ENCODE assay signal across 9 cellular contexts in genomic region chr2:30165050-30165520, GRCh38. TPM values are rescaled to one million over a fixed set of nuclear protein-coding genes. Genes with fewer than 3 reads are reported as not detected.
DNase-seq lines count a peak whose midpoint lies in the region; ATAC-seq and TF ChIP-seq lines count a peak whose summit lies in the region.
"Had no signal": no experiment of that assay in that cellular context is flagged by ENCODE, and none has a peak within 500 bp of the region (broad histone marks: within the 10 kb centered on the region; RNA-seq: fewer than 3 reads in every experiment).

No MANE protein-coding gene starts in this region.

- peaks cover 11% of the 10 kb centered on the region for H3F3A ChIP-seq in SK-N-SH (replicated peaks; ENCODE audit: insufficient read depth)

- H3K4me2 ChIP-seq in SK-N-SH: no peak overlapping the region
- H3K4me2 ChIP-seq: BLaER1 had no signal

- H3K36me3 ChIP-seq in SK-N-SH (replicated peaks in 1 of 2; ENCODE audit: control insufficient read depth in 1 of 2, insufficient read depth in 2 of 2, low read length in 1 of 2) (peaks cover 14 to 21% of the 10 kb centered on the region in 2 experiments), adipocyte (ENCODE audit: control insufficient read depth, insufficient read depth, low read length, severe bottlenecking) (peaks cover 23% of the 10 kb centered on the region), heart right ventricle (peaks cover 0 to 30% (median 3%) of the 10 kb centered on the region in 9 donors)
- H3K36me3 ChIP-seq: BLaER1 had no signal

- TF ChIP-seq EP300 in SK-N-SH (IDR thresholded peaks at IDR 0.05; ENCODE audit: borderline replicate concordance in 1 of 2, low read depth in 1 of 2, low read length in 1 of 2): peak in 1 of 2 experiments; percentile 26; a peak in 1 of 4 replicates

- H2AFZ ChIP-seq in SK-N-SH (ENCODE audit: low read depth): no peak overlapping the region

- peak; percentile 97 for TF ChIP-seq RAD21 in SK-N-SH (IDR thresholded peaks at IDR 0.05; ENCODE audit: low read length)

- H3K27ac ChIP-seq in SK-N-SH (ENCODE audit: low read depth in 2 of 2, low read length in 1 of 2) (no peak overlapping the region), heart right ventricle (no peak overlapping the region)

- no peaks in the 10 kb centered on the region for H3K79me2 ChIP-seq in SK-N-SH (ENCODE audit: insufficient read depth)

- POLR2A ChIA-PET in SK-N-SH (lab: Yijun Ruan, JAX): interaction anchor here (0.6 to 1.5 kb wide), 7 partner anchors 10 to 697 kb away, joined by 3 to 6 read pairs (median 4); partner anchors contain the start of gene YPEL5

- WGBS in SK-N-SH (ENCODE audit: low lambda C conversion rate): 21% methylated on average over 7 of the region's 7 CpGs
- 18 to 19% methylated on average over 7 of the region's 7 CpGs for WGBS in heart right ventricle, 2 donors

- CTCF ChIA-PET in SK-N-SH (lab: Yijun Ruan, JAX): interaction anchor here (0.6 to 9.5 kb wide), 129 partner anchors 9 to 1672 kb away, joined by 3 to 530 read pairs (median 4); partner anchors contain the start of genes EHD3, LBH, LCLAT1 and YPEL5

- H4K20me1 ChIP-seq in SK-N-SH (ENCODE audit: insufficient read depth): no peaks in the 10 kb centered on the region
- H4K20me1 ChIP-seq: BLaER1 had no signal

- H3K4me3 ChIP-seq in SK-N-SH (ENCODE audit: low read depth in 2 of 2, low read length in 1 of 2) (no peak overlapping the region; a peak in 1 of 4 replicates), adipocyte (ENCODE audit: low read length) (no peak overlapping the region), heart right ventricle (no peak overlapping the region)
- H3K4me3 ChIP-seq: BLaER1 had no signal

- ATAC-seq in HG02798 (IDR thresholded peaks at IDR 0.05; ENCODE audit: poor library complexity, unreplicated experiment) (peak; percentile 82), heart right ventricle (peak; percentile 73 to 92 (median 85))

- H3K9me2 ChIP-seq in SK-N-SH: no peaks in the 10 kb centered on the region

- no peaks in the 10 kb centered on the region for H3K9me3 ChIP-seq in SK-N-SH
- H3K9me3 ChIP-seq in adipocyte (ENCODE audit: control insufficient read depth, low read length): no peaks in the 10 kb centered on the region
- no peaks in the 10 kb centered on the region for H3K9me3 ChIP-seq in heart right ventricle
- H3K9me3 ChIP-seq: BLaER1 had no signal

- H3K9ac ChIP-seq in SK-N-SH (no peak overlapping the region), adipocyte (ENCODE audit: low read length) (peak overlapping the region; percentile 14)
- H3K9ac ChIP-seq: BLaER1 had no signal

- peak; percentile 99 for TF ChIP-seq CTCF in SK-N-SH (IDR thresholded peaks at IDR 0.05)
- TF ChIP-seq CTCF in heart right ventricle (IDR thresholded peaks at IDR 0.05): peak; percentile 67 to 95 (median 89)

- H3K27me3 ChIP-seq in SK-N-SH (ENCODE audit: insufficient read depth): no peaks in the 10 kb centered on the region
- H3K27me3 ChIP-seq in adipocyte (replicated peaks; ENCODE audit: control insufficient read depth, insufficient read depth, low read length): no peaks in the 10 kb centered on the region
- H3K27me3 ChIP-seq in heart right ventricle: no peaks in the 10 kb centered on the region
- H3K27me3 ChIP-seq: BLaER1 had no signal

- peaks cover 2 to 9% of the 10 kb centered on the region in 2 experiments; a peak in 3 of 4 replicates for H3K4me1 ChIP-seq in SK-N-SH (ENCODE audit: control insufficient read depth in 1 of 2, insufficient read depth in 2 of 2, low read depth in 1 of 2, low read length in 1 of 2)
- peaks cover 10% of the 10 kb centered on the region for H3K4me1 ChIP-seq in adipocyte (ENCODE audit: control insufficient read depth, insufficient read depth, low read length)
- H3K4me1 ChIP-seq in heart right ventricle: peaks cover 0 to 29% (median 16%) of the 10 kb centered on the region in 9 donors

- DNase-seq in activated CD8-positive, alpha-beta memory T cell treated with anti-CD3 and anti-CD28 coated beads for 24 hours: peak; percentile 63
- no peak for DNase-seq in activated CD8-positive, alpha-beta memory T cell treated with anti-CD3 and anti-CD28 coated beads, Interleukin-2, amount 50 U/mL, for 48 hours
- peak; percentile 55 for DNase-seq in NCI-H128 (lab: John Stamatoyannopoulos, UW; ENCODE audit: unreplicated experiment)
- peak; percentile 88 for DNase-seq in SK-N-SH
- DNase-seq in adipocyte (ENCODE audit: low read depth): peak; percentile 96
- peak in 1 of 2 donors; percentile 73 for DNase-seq in heart right ventricle
- DNase-seq in retina: peak; percentile 69

- intact Hi-C loops in heart right ventricle (cut with DNase I): loop anchor here in 7 of 10 donors (2.0 to 10.0 kb wide), 8 partner anchors 37 to 1000 kb away; no protein-coding TSS in a partner anchor

TF ChIP-seq in SK-N-SH, 30 proteins besides CTCF, POLR2A, EP300 and RAD21:
- TF ChIP-seq CHD2 (IDR thresholded peaks at IDR 0.05; ENCODE audit: low read length, partially characterized antibody) (peak; percentile 67), MXI1 (IDR thresholded peaks at IDR 0.05; ENCODE audit: low read depth, low read length) (peak; percentile 74), SMC3 (IDR thresholded peaks at IDR 0.05; ENCODE audit: low read depth, low read length) (peak; percentile 80), MAX (IDR thresholded peaks at IDR 0.05; ENCODE audit: low read depth) (no peak), TCF12 (IDR thresholded peaks at IDR 0.05) (no peak), RFX5 (IDR thresholded peaks at IDR 0.05; ENCODE audit: low read length) (peak; percentile 80), JUND (IDR thresholded peaks at IDR 0.05) (no peak), TAF1 (IDR thresholded peaks at IDR 0.05; ENCODE audit: borderline replicate concordance, low read depth, low read length) (0 out of 2 replicates have a peak, but pooled peaks have one; percentile 26), MEF2A (IDR thresholded peaks at IDR 0.05; ENCODE audit: borderline replicate concordance, low read depth) (no peak), NRF1 (IDR thresholded peaks at IDR 0.05; ENCODE audit: low read depth, low read length) (no peak), POLR2AphosphoS5 (IDR thresholded peaks at IDR 0.05; ENCODE audit: low read depth, low read length) (peak; percentile 30; the same call in 1 of the 2 replicates), RCOR1 (IDR thresholded peaks at IDR 0.05; ENCODE audit: low read length) (peak; percentile 83), EZH2phosphoT487 (IDR thresholded peaks at IDR 0.05; ENCODE audit: borderline replicate concordance, low read depth) (no peak), SIN3A (IDR thresholded peaks at IDR 0.05; ENCODE audit: borderline replicate concordance, low read depth, low read length) (peak; percentile 53; the same call in 1 of the 2 replicates), GATA2 (CRISPR knock-in tag; IDR thresholded peaks at IDR 0.05) (no peak), RXRA (IDR thresholded peaks at IDR 0.05; ENCODE audit: borderline replicate concordance, low read depth) (no peak)
- TF ChIP-seq, protein P1, sequence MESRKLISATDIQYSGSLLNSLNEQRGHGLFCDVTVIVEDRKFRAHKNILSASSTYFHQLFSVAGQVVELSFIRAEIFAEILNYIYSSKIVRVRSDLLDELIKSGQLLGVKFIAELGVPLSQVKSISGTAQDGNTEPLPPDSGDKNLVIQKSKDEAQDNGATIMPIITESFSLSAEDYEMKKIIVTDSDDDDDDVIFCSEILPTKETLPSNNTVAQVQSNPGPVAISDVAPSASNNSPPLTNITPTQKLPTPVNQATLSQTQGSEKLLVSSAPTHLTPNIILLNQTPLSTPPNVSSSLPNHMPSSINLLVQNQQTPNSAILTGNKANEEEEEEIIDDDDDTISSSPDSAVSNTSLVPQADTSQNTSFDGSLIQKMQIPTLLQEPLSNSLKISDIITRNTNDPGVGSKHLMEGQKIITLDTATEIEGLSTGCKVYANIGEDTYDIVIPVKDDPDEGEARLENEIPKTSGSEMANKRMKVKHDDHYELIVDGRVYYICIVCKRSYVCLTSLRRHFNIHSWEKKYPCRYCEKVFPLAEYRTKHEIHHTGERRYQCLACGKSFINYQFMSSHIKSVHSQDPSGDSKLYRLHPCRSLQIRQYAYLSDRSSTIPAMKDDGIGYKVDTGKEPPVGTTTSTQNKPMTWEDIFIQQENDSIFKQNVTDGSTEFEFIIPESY (IDR thresholded peaks at IDR 0.05; ENCODE audit: borderline replicate concordance, low read depth): no peak
- TF ChIP-seq, protein P2, sequence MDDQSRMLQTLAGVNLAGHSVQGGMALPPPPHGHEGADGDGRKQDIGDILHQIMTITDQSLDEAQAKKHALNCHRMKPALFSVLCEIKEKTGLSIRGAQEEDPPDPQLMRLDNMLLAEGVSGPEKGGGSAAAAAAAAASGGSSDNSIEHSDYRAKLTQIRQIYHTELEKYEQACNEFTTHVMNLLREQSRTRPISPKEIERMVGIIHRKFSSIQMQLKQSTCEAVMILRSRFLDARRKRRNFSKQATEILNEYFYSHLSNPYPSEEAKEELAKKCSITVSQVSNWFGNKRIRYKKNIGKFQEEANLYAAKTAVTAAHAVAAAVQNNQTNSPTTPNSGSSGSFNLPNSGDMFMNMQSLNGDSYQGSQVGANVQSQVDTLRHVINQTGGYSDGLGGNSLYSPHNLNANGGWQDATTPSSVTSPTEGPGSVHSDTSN (IDR thresholded peaks at IDR 0.05): 0 out of 2 replicates have a peak, but pooled peaks have one; percentile 11
TF ChIP-seq in SK-N-SH: peak in this region for 9.

RNA-seq across cellular contexts. Expression of gene YPEL5, which starts 18.3 kb away (rescaled TPM):
- polyA plus RNA-seq in SK-N-SH (2012; rRNA removed): 60.5 and 81.6 TPM in 2 replicates
- polyA plus RNA-seq in SK-N-SH (2012; cell fraction: cytosol; rRNA removed): 74.0 and 87.5 TPM in 2 replicates
- polyA plus RNA-seq in SK-N-SH (2012; cell fraction: nucleus; rRNA removed): 59.0 and 95.1 TPM in 2 replicates
- total RNA-seq in heart right ventricle: 10 to 100 TPM; 52.0 to 88.8 (median 73.8) TPM
- 10 to 100 TPM; 35.5 to 38.3 TPM for polyA plus RNA-seq in heart right ventricle
